ENCODE assay signal across 14 cellular contexts in the genomic region with DNA sequence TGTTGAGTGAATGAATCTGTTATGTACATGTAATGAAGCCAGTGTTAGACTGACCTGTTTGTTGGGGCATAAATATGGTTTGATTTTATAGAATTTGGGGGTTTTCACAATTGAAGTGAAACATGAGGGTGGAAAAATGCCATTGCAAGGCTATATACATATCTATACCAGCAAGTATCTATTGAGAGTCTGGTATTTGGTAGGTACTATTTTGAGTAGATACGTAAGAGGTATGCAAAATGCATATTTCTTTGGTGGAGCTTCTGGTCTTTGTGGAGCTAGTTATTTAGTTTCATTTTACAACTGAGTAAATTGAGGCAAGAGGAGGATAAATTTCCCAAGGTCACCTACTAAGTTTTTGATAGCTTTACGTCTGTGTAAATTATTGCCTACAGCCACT. TPM values are rescaled to one million over a fixed set of nuclear protein-coding genes. Genes with fewer than 3 reads are reported as not detected.
DNase-seq lines count a peak whose midpoint lies in the region; ATAC-seq, FAIRE-seq and TF ChIP-seq lines count a peak whose summit lies in the region.
"Had no signal": no experiment of that assay in that cellular context is flagged by ENCODE, and none has a peak within 500 bp of the region (broad histone marks: within the 10 kb centered on the region; RNA-seq: fewer than 3 reads in every experiment).

No MANE protein-coding gene starts in this region.

- TSS peak; percentile 9 for BruUV-seq in HepG2 (replicated peaks; lab: Mats Ljungman, UMichigan)

- CTCF ChIA-PET in HepG2 (lab: Yijun Ruan, JAX; ENCODE audit: low intra/inter-chr PET ratio, low total read pairs), result no interaction called here

- H3K9ac ChIP-seq in HepG2 (ENCODE audit: insufficient read depth, low read depth, low read length), result no peak overlapping the region

- intact Hi-C loops in HepG2 (cut with micrococcal nuclease; ENCODE audit: unreplicated experiment), result no loop called here

- peak overlapping the region; percentile 57 for H3K27ac ChIP-seq in HepG2 (ENCODE audit: extremely low read length, insufficient read depth, low read length)

- H3K36me3 ChIP-seq in HepG2 (replicated peaks in 1 of 2; ENCODE audit: control insufficient read depth in 1 of 2, insufficient read depth in 2 of 2, low read length in 2 of 2), result no peaks in the 10 kb centered on the region
- H3K36me3 ChIP-seq: suprapubic skin had no signal

- no peak for TF ChIP-seq CTCF in HepG2 (CRISPR knock-in tag; IDR thresholded peaks at IDR 0.05)

- DNase-seq in HepG2 (ENCODE audit: low spot score) (no peak), LoVo (ENCODE audit: low spot score) (no peak), KBM-7 (no peak), foreskin melanocyte (no peak)
- no peak for DNase-seq in activated CD4-positive, alpha-beta T cell treated with anti-CD3 and anti-CD28 coated beads for 4 hours
- DNase-seq: stimulated activated CD4-positive, alpha-beta T cell treated with anti-CD3 and anti-CD28 coated beads, Interleukin-15, amount 100 ng/mL, for 24 hours had no signal

- H3K79me2 ChIP-seq in HepG2 (ENCODE audit: insufficient read depth, low read length), result peaks cover 31% of the 10 kb centered on the region

- H3K9me3 ChIP-seq in HepG2 (ENCODE audit: low read length), result no peaks in the 10 kb centered on the region
- H3K9me3 ChIP-seq: Caco-2, suprapubic skin had no signal

- in situ Hi-C loops in HepG2 (cut with HindIII; ENCODE audit: extremely low pct_ligation_motif_present, low pct_unique_long_range_greater_than_20kb), result no loop called here
- in situ Hi-C loops in KBM-7 (cut with MboI; ENCODE audit: low pct_unique_long_range_greater_than_20kb, low sequenced_read_pairs), result no loop called here

- ATAC-seq in GM18519 (IDR thresholded peaks at IDR 0.05; ENCODE audit: low FRiP score, unreplicated experiment), result peak; percentile 54
- peak; percentile 50 for ATAC-seq in GM21717 (IDR thresholded peaks at IDR 0.05; ENCODE audit: unreplicated experiment)
- ATAC-seq in HG03354 (IDR thresholded peaks at IDR 0.05; ENCODE audit: poor library complexity, severe bottlenecking, unreplicated experiment), result peak; percentile 55
- ATAC-seq in HepG2, result no peak
- ATAC-seq: Right ventricle myocardium inferior had no signal

- TF ChIP-seq EP300 in HepG2 (IDR thresholded peaks at IDR 0.05; ENCODE audit: low read depth in 2 of 2, low read length in 2 of 2) (no peak), HepG2 (CRISPR knock-in tag; IDR thresholded peaks at IDR 0.05; ENCODE audit: borderline replicate concordance) (no peak)

- no peak for FAIRE-seq in HepG2 (lab: Jason Lieb, UNC)
- FAIRE-seq: bronchial epithelial cell, frontal cortex had no signal

- POLR2A ChIA-PET in HepG2 (lab: Yijun Ruan, JAX), result interaction anchor here (1.6 kb wide), 1 partner anchor 10 kb away, joined by 8 read pairs; no protein-coding TSS in a partner anchor

- no peaks in the 10 kb centered on the region for H4K20me1 ChIP-seq in HepG2 (ENCODE audit: insufficient read depth, low read length)

- no peaks in the 10 kb centered on the region for H3K27me3 ChIP-seq in HepG2 (ENCODE audit: control insufficient read depth in 1 of 2, insufficient read depth in 2 of 2, low read length in 2 of 2)
- H3K27me3 ChIP-seq: suprapubic skin had no signal

- H2AFZ ChIP-seq in HepG2 (ENCODE audit: low read length), result no peak overlapping the region

- no peak for TF ChIP-seq RAD21 in HepG2 (CRISPR knock-in tag; IDR thresholded peaks at IDR 0.05)

- 91% methylated on average over 2 of the region's 2 CpGs for WGBS in HepG2 (ENCODE audit: low lambda C conversion rate)

- H3K4me3 ChIP-seq in HepG2 (replicated peaks in 1 of 3; ENCODE audit: insufficient read depth in 1 of 3, low read depth in 2 of 3, low read length in 3 of 3), result peak overlapping the region in 1 of 3 experiments; percentile 32; a peak in 1 of 6 replicates

- peaks cover 78% of the 10 kb centered on the region for H3K4me1 ChIP-seq in HepG2 (ENCODE audit: insufficient read depth, low read length)

- TF ChIP-seq POLR2A in HepG2 (IDR thresholded peaks at IDR 0.05; ENCODE audit: insufficient read depth in 1 of 2, low read depth in 2 of 2, low read length in 2 of 2), result no peak

- peak overlapping the region; percentile 55 for H3K4me2 ChIP-seq in HepG2 (ENCODE audit: low read depth, low read length)

RNA-seq across cellular contexts. Expression of a gene that starts 7.3 kb away (rescaled TPM):
- total RNA-seq in HepG2 (2016; rRNA removed; fragmentation: Illumina TruSeq; extraction: Trizol), result 21.3 and 25.3 TPM in 2 replicates
- 19.0 and 22.8 TPM in 2 replicates for total RNA-seq in HepG2 (2016; cell fraction: cytosol; rRNA removed; fragmentation: Illumina TruSeq; extraction: Trizol; ENCODE audit: low read depth)
- total RNA-seq in HepG2 (2016; cell fraction: insoluble cytoplasmic fraction; rRNA removed; fragmentation: Illumina TruSeq; extraction: Trizol), result 17.5 and 24.4 TPM in 2 replicates
- total RNA-seq in HepG2 (2016; cell fraction: membrane; rRNA removed; fragmentation: Illumina TruSeq; extraction: Trizol), result 10.5 and 13.3 TPM in 2 replicates
- total RNA-seq in HepG2 (2016; cell fraction: nucleus; rRNA removed; fragmentation: Illumina TruSeq; extraction: Trizol), result 37.3 and 46.8 TPM in 2 replicates
- 17.9 and 19.9 TPM in 2 replicates for polyA plus RNA-seq in HepG2 (2011; rRNA removed)
- 4.1 and 7.8 TPM in 2 replicates for polyA plus RNA-seq in HepG2 (2011; cell fraction: cytosol; rRNA removed)
- polyA plus RNA-seq in HepG2 (2011; cell fraction: nucleus; rRNA removed), result 21.0 and 24.2 TPM in 2 replicates
- 13.1 and 13.2 TPM in 2 replicates for polyA plus RNA-seq in HepG2 (2012)
- polyA plus RNA-seq in HepG2 (2016; cell fraction: cytosol; fragmentation: Illumina TruSeq; extraction: Trizol; ENCODE audit: low read depth), result 1.9 and 2.2 TPM in 2 replicates
- polyA plus RNA-seq in HepG2 (2016; cell fraction: insoluble cytoplasmic fraction; fragmentation: Illumina TruSeq; extraction: Trizol; ENCODE audit: low read depth), result 13.1 and 13.9 TPM in 2 replicates
- polyA plus RNA-seq in HepG2 (2016; cell fraction: membrane; fragmentation: Illumina TruSeq; extraction: Trizol; ENCODE audit: low read depth), result 5.0 and 6.4 TPM in 2 replicates
- polyA plus RNA-seq in HepG2 (2016; cell fraction: nucleus; fragmentation: Illumina TruSeq; extraction: Trizol; ENCODE audit: insufficient read depth, low read depth), result 48.1 and 50.4 TPM in 2 replicates
- 4.8 and 10.2 TPM in 2 replicates for polyA minus RNA-seq in HepG2 (2011; rRNA and poly(A)+ RNA removed; ENCODE audit: low replicate concordance)
- 9.5 and 10.0 TPM in 2 replicates for polyA minus RNA-seq in HepG2 (2011; cell fraction: cytosol; rRNA and poly(A)+ RNA removed)
- polyA minus RNA-seq in HepG2 (2011; cell fraction: nucleus; rRNA and poly(A)+ RNA removed), result 53.9 and 54.2 TPM in 2 replicates

RNA-seq across cellular contexts. Expression of a gene that starts 26.2 kb away (rescaled TPM):
- 19.5 and 27.5 TPM in 2 replicates for total RNA-seq in HepG2 (2016; rRNA removed; fragmentation: Illumina TruSeq; extraction: Trizol)
- total RNA-seq in HepG2 (2016; cell fraction: cytosol; rRNA removed; fragmentation: Illumina TruSeq; extraction: Trizol; ENCODE audit: low read depth), result 2.4 and 3.1 TPM in 2 replicates
- 21.0 and 26.4 TPM in 2 replicates for total RNA-seq in HepG2 (2016; cell fraction: insoluble cytoplasmic fraction; rRNA removed; fragmentation: Illumina TruSeq; extraction: Trizol)
- total RNA-seq in HepG2 (2016; cell fraction: membrane; rRNA removed; fragmentation: Illumina TruSeq; extraction: Trizol), result 5.4 and 6.2 TPM in 2 replicates
- 14.5 and 15.6 TPM in 2 replicates for total RNA-seq in HepG2 (2016; cell fraction: nucleus; rRNA removed; fragmentation: Illumina TruSeq; extraction: Trizol)
- 6.4 and 6.9 TPM in 2 replicates for polyA plus RNA-seq in HepG2 (2011; rRNA removed)
- 6.7 and 8.2 TPM in 2 replicates for polyA plus RNA-seq in HepG2 (2011; cell fraction: cytosol; rRNA removed)
- 4.0 and 5.3 TPM in 2 replicates for polyA plus RNA-seq in HepG2 (2011; cell fraction: nucleus; rRNA removed)
- polyA plus RNA-seq in HepG2 (2012), result 15.6 and 19.2 TPM in 2 replicates
- polyA plus RNA-seq in HepG2 (2016; cell fraction: cytosol; fragmentation: Illumina TruSeq; extraction: Trizol; ENCODE audit: low read depth), result 2.3 and 2.4 TPM in 2 replicates
- 38.1 and 40.4 TPM in 2 replicates for polyA plus RNA-seq in HepG2 (2016; cell fraction: insoluble cytoplasmic fraction; fragmentation: Illumina TruSeq; extraction: Trizol; ENCODE audit: low read depth)
- 4.2 and 4.7 TPM in 2 replicates for polyA plus RNA-seq in HepG2 (2016; cell fraction: membrane; fragmentation: Illumina TruSeq; extraction: Trizol; ENCODE audit: low read depth)
- polyA plus RNA-seq in HepG2 (2016; cell fraction: nucleus; fragmentation: Illumina TruSeq; extraction: Trizol; ENCODE audit: insufficient read depth, low read depth), result 17.1 and 19.6 TPM in 2 replicates
- polyA minus RNA-seq in HepG2 (2011; rRNA and poly(A)+ RNA removed; ENCODE audit: low replicate concordance), result 1.8 and 3.3 TPM in 2 replicates
- polyA minus RNA-seq in HepG2 (2011; cell fraction: cytosol; rRNA and poly(A)+ RNA removed), result 3.5 and 3.7 TPM in 2 replicates
- 7.6 and 9.1 TPM in 2 replicates for polyA minus RNA-seq in HepG2 (2011; cell fraction: nucleus; rRNA and poly(A)+ RNA removed)

RNA-seq across cellular contexts. Expression of a gene that starts 48.2 kb away (rescaled TPM):
- total RNA-seq in HepG2 (2016; rRNA removed; fragmentation: Illumina TruSeq; extraction: Trizol), result not detected in 2 replicates
- not detected in 2 replicates for total RNA-seq in HepG2 (2016; cell fraction: cytosol; rRNA removed; fragmentation: Illumina TruSeq; extraction: Trizol; ENCODE audit: low read depth)
- not detected in 2 replicates for total RNA-seq in HepG2 (2016; cell fraction: insoluble cytoplasmic fraction; rRNA removed; fragmentation: Illumina TruSeq; extraction: Trizol)
- total RNA-seq in HepG2 (2016; cell fraction: membrane; rRNA removed; fragmentation: Illumina TruSeq; extraction: Trizol), result not detected in 2 replicates
- not detected in 2 replicates for total RNA-seq in HepG2 (2016; cell fraction: nucleus; rRNA removed; fragmentation: Illumina TruSeq; extraction: Trizol)
- polyA plus RNA-seq in HepG2 (2011; rRNA removed), result not detected in 2 replicates
- polyA plus RNA-seq in HepG2 (2011; cell fraction: cytosol; rRNA removed), result 0.13 TPM in 1 of 2 replicates, not detected in the other
- not detected in 2 replicates for polyA plus RNA-seq in HepG2 (2011; cell fraction: nucleus; rRNA removed)
- not detected in 2 replicates for polyA plus RNA-seq in HepG2 (2012)
- polyA plus RNA-seq in HepG2 (2016; cell fraction: cytosol; fragmentation: Illumina TruSeq; extraction: Trizol; ENCODE audit: low read depth), result not detected in 2 replicates
- not detected in 2 replicates for polyA plus RNA-seq in HepG2 (2016; cell fraction: insoluble cytoplasmic fraction; fragmentation: Illumina TruSeq; extraction: Trizol; ENCODE audit: low read depth)
- not detected in 2 replicates for polyA plus RNA-seq in HepG2 (2016; cell fraction: membrane; fragmentation: Illumina TruSeq; extraction: Trizol; ENCODE audit: low read depth)
- polyA plus RNA-seq in HepG2 (2016; cell fraction: nucleus; fragmentation: Illumina TruSeq; extraction: Trizol; ENCODE audit: insufficient read depth, low read depth), result not detected in 2 replicates
- polyA minus RNA-seq in HepG2 (2011; rRNA and poly(A)+ RNA removed; ENCODE audit: low replicate concordance), result 0.44 TPM in 1 of 2 replicates, not detected in the other
- not detected in 2 replicates for polyA minus RNA-seq in HepG2 (2011; cell fraction: cytosol; rRNA and poly(A)+ RNA removed)
- polyA minus RNA-seq in HepG2 (2011; cell fraction: nucleus; rRNA and poly(A)+ RNA removed), result not detected in 2 replicates
- total RNA-seq: bronchial epithelial cell, Caco-2 had no signal
